ENCODE assay signal across 10 cellular contexts in the genomic region with DNA sequence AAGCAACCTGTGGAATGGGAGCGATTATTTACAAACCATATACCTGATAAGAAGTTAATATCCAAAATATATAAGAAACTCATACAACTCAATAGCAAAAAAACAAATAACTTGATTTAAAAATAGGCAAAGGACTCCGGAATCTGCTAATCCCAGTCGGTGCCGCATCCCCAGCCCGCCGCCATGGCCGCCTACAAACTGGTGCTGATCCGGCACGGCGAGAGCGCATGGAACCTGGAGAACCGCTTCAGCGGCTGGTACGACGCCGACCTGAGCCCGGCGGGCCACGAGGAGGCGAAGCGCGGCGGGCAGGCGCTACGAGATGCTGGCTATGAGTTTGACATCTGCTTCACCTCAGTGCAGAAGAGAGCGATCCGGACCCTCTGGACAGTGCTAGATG. TPM values are rescaled to one million over a fixed set of nuclear protein-coding genes. Genes with fewer than 3 reads are reported as not detected.
DNase-seq lines count a peak whose midpoint lies in the region; ATAC-seq, FAIRE-seq and TF ChIP-seq lines count a peak whose summit lies in the region.
"Not testable (repeated sequence)": the region's sequence is repeated elsewhere in the genome, so short reads cannot be mapped to it uniquely, and the experiment has no call there.
"Had no signal": no experiment of that assay in that cellular context is flagged by ENCODE, and none has a peak within 500 bp of the region (broad histone marks: within the 10 kb centered on the region; RNA-seq: fewer than 3 reads in every experiment).

No MANE protein-coding gene starts in this region.

- H3K4me3 ChIP-seq in A549; DND-41 (ENCODE audit: low read depth in 1 of 2, low read length in 2 of 2); body of pancreas; naive thymus-derived CD4-positive, alpha-beta T cell (ENCODE audit: low read length); upper lobe of right lung: not testable (repeated sequence)

- not testable (repeated sequence) for H3K4me3 Mint-ChIP-seq in activated B cell treated with CpG ODN at 0.5 μM for 24 hours; naive thymus-derived CD4-positive, alpha-beta T cell

- POLR2A ChIA-PET in A549 (lab: Yijun Ruan, JAX); activated B cell treated with CpG ODN at 0.5 μM for 24 hours (lab: Charles Lee); naive thymus-derived CD4-positive, alpha-beta T cell (lab: Charles Lee): not testable (repeated sequence)

- CTCF ChIA-PET in A549 (lab: Yijun Ruan, JAX); activated B cell treated with CpG ODN at 0.5 μM for 24 hours (lab: Charles Lee); naive thymus-derived CD4-positive, alpha-beta T cell (lab: Charles Lee): not testable (repeated sequence)

- H3K4me1 Mint-ChIP-seq in activated B cell treated with CpG ODN at 0.5 μM for 24 hours; naive thymus-derived CD4-positive, alpha-beta T cell: not testable (repeated sequence)

- H3K27me3 ChIP-seq in DND-41 (ENCODE audit: insufficient read depth, low read length, poor library complexity) = peaks cover 15% of the 10 kb centered on the region
- H3K27me3 ChIP-seq in body of pancreas; naive thymus-derived CD4-positive, alpha-beta T cell (ENCODE audit: control insufficient read depth in 2 of 2, insufficient read depth in 2 of 2, low read length in 2 of 2); upper lobe of right lung: not testable (repeated sequence)

- ATAC-seq in A549 (peak; percentile 39 to 77; a peak in 3 of 6 replicates), DND-41 (ENCODE audit: insufficient read depth, low read depth) (peak; percentile 67; the same call in 1 of the 3 replicates), activated B cell treated with CpG ODN at 0.5 μM for 24 hours (ENCODE audit: low read depth) (peak; percentile 40), body of pancreas (peak; percentile 45), left colon (peak; percentile 42), upper lobe of right lung (peak; percentile 49)
- ATAC-seq in naive thymus-derived CD4-positive, alpha-beta T cell = peak; percentile 45

- not testable (repeated sequence) for H3K27ac Mint-ChIP-seq in activated B cell treated with CpG ODN at 0.5 μM for 24 hours; naive thymus-derived CD4-positive, alpha-beta T cell

- not testable (repeated sequence) for TF ChIP-seq EP300 in A549 (IDR thresholded peaks at IDR 0.05)

- H2AFZ ChIP-seq in DND-41 (ENCODE audit: low read depth, low read length) = not testable (repeated sequence)

- not testable (repeated sequence) for H3K4me1 ChIP-seq in A549; DND-41 (ENCODE audit: insufficient read depth, low read length); body of pancreas; naive thymus-derived CD4-positive, alpha-beta T cell (ENCODE audit: control insufficient read depth in 2 of 2, insufficient read depth in 2 of 2, low read length in 2 of 2); upper lobe of right lung

- not testable (repeated sequence) for H3K9ac ChIP-seq in DND-41 (ENCODE audit: low read depth, low read length)

- H3K36me3 Mint-ChIP-seq in activated B cell treated with CpG ODN at 0.5 μM for 24 hours (ENCODE audit: low read depth); naive thymus-derived CD4-positive, alpha-beta T cell: not testable (repeated sequence)

- not testable (repeated sequence) for FAIRE-seq in A549 (lab: Jason Lieb, UNC)

- not testable (repeated sequence) for TF ChIP-seq CTCF in A549 (IDR thresholded peaks at IDR 0.05); DND-41 (IDR thresholded peaks at IDR 0.05; ENCODE audit: borderline replicate concordance, extremely low read depth, low read length, poor library complexity, severe bottlenecking); activated B cell treated with CpG ODN at 0.5 μM for 24 hours (IDR thresholded peaks at IDR 0.05); body of pancreas (IDR thresholded peaks at IDR 0.05); upper lobe of right lung (IDR thresholded peaks at IDR 0.05)

- not testable (repeated sequence) for DNase-seq in A549 (ENCODE audit: low read depth in 1 of 2, low spot score in 1 of 2); DND-41; activated B cell treated with CpG ODN at 0.5 μM for 24 hours; body of pancreas; left colon; naive thymus-derived CD4-positive, alpha-beta T cell; upper lobe of right lung

- 73% methylated on average over 12 of the region's 27 CpGs for WGBS in A549 (ENCODE audit: missing lambda C conversion rate)
- 91% methylated on average over 11 of the region's 27 CpGs for WGBS in body of pancreas, 2 donors

- H4K20me1 ChIP-seq in DND-41 (ENCODE audit: insufficient read depth, low read length) = not testable (repeated sequence)

- TF ChIP-seq RAD21 in A549 (conservative IDR thresholded peaks at IDR 0.05 in 1 of 2, IDR thresholded peaks at IDR 0.05 in 1 of 2) = not testable (repeated sequence)

- not testable (repeated sequence) for TF ChIP-seq POLR2A in A549 (IDR thresholded peaks at IDR 0.05; ENCODE audit: low read length); body of pancreas (IDR thresholded peaks at IDR 0.05)

- not testable (repeated sequence) for H3K36me3 ChIP-seq in DND-41 (ENCODE audit: insufficient read depth, low read length); body of pancreas (replicated peaks in 1 of 2; ENCODE audit: insufficient read depth in 1 of 2, low read depth in 2 of 2); naive thymus-derived CD4-positive, alpha-beta T cell (ENCODE audit: control insufficient read depth in 2 of 3, insufficient read depth in 3 of 3, low read length in 3 of 3); upper lobe of right lung

- not testable (repeated sequence) for H3K27me3 Mint-ChIP-seq in activated B cell treated with CpG ODN at 0.5 μM for 24 hours
- peaks cover 6 to 32% (median 14%) of the 10 kb centered on the region in 5 donors for H3K27me3 Mint-ChIP-seq in naive thymus-derived CD4-positive, alpha-beta T cell

- intact Hi-C loops in activated B cell treated with CpG ODN at 0.5 μM for 24 hours (cut with micrococcal nuclease); body of pancreas (cut with DNase I); left colon (cut with DNase I, micrococcal nuclease); naive thymus-derived CD4-positive, alpha-beta T cell (cut with micrococcal nuclease); upper lobe of right lung (cut with DNase I): not testable (repeated sequence)

- H3K79me2 ChIP-seq in DND-41 (ENCODE audit: insufficient read depth, low read length) = not testable (repeated sequence)

- not testable (repeated sequence) for H3K9me3 Mint-ChIP-seq in activated B cell treated with CpG ODN at 0.5 μM for 24 hours; naive thymus-derived CD4-positive, alpha-beta T cell

- H3K9me3 ChIP-seq in A549; DND-41 (ENCODE audit: insufficient read depth, low read length, severe bottlenecking); body of pancreas; naive thymus-derived CD4-positive, alpha-beta T cell (ENCODE audit: control insufficient read depth in 2 of 3, low read length in 3 of 3); upper lobe of right lung: not testable (repeated sequence)

- not testable (repeated sequence) for H3K4me2 ChIP-seq in A549; DND-41 (ENCODE audit: insufficient read depth, low read length)

- not testable (repeated sequence) for H3K27ac ChIP-seq in A549; DND-41 (ENCODE audit: low read length); body of pancreas; naive thymus-derived CD4-positive, alpha-beta T cell (ENCODE audit: low read depth, low read length); upper lobe of right lung

RNA-seq across cellular contexts. Expression of a gene that starts 19.4 kb away (rescaled TPM):
- polyA plus RNA-seq in A549 (2011; rRNA removed) (0.43 and 0.45 TPM in 2 replicates), A549 (2017; fragmentation: RNase III; extraction: RNeasy Plus Mini Kit Qiagen cat#74134 plus additional on column Dnase treatment) (0.27 to 0.55 TPM (median 0.31 TPM) in 3 replicates)
- polyA plus RNA-seq in A549 (2012; cell fraction: cytosol; rRNA removed) = 0.18 and 0.19 TPM in 2 replicates
- 0.16 and 0.32 TPM in 2 replicates for polyA plus RNA-seq in A549 (2012; cell fraction: nucleus; rRNA removed)
- polyA minus RNA-seq in A549 (2011; rRNA and poly(A)+ RNA removed) = not detected in 2 replicates
- total RNA-seq in activated B cell treated with CpG ODN at 0.5 μM for 24 hours (not detected in 2 replicates), body of pancreas (1 to 10 TPM in 1 of 2 donors, under 1 TPM in 1; 0.99 to 6.0 TPM), left colon (1 to 10 TPM; 1.9 to 5.0 TPM), upper lobe of right lung (9.1 TPM)
- total RNA-seq in naive thymus-derived CD4-positive, alpha-beta T cell = under 1 TPM in 1 of 5 experiments, not detected in 4; 0.15 TPM
- polyA plus RNA-seq in naive thymus-derived CD4-positive, alpha-beta T cell = under 1 TPM in 1 of 2 donors, not detected in 1; 0.43 TPM
- total RNA-seq: A673, Caco-2, HT-29 had no signal

RNA-seq across cellular contexts. Expression of a gene that starts 33.7 kb away (rescaled TPM):
- 10.0 and 10.6 TPM in 2 replicates for polyA plus RNA-seq in A549 (2011; rRNA removed)
- 2.6 and 2.7 TPM in 2 replicates for polyA plus RNA-seq in A549 (2012; cell fraction: cytosol; rRNA removed)
- 1.8 and 2.0 TPM in 2 replicates for polyA plus RNA-seq in A549 (2012; cell fraction: nucleus; rRNA removed)
- polyA plus RNA-seq in A549 (2017; fragmentation: RNase III; extraction: RNeasy Plus Mini Kit Qiagen cat#74134 plus additional on column Dnase treatment) = 5.0 to 5.8 TPM (median 5.0 TPM) in 3 replicates
- polyA minus RNA-seq in A549 (2011; rRNA and poly(A)+ RNA removed) = 4.8 and 5.3 TPM in 2 replicates
- 7.4 and 11.2 TPM in 2 replicates for total RNA-seq in activated B cell treated with CpG ODN at 0.5 μM for 24 hours
- total RNA-seq in body of pancreas = 10 to 100 TPM; 14.5 to 15.8 TPM
- 10 to 100 TPM; 10.7 to 14.0 TPM for total RNA-seq in left colon
- total RNA-seq in naive thymus-derived CD4-positive, alpha-beta T cell = 10 to 100 TPM; 11.4 to 20.2 (median 16.2) TPM
- 1 to 10 TPM; 6.4 to 7.0 TPM for polyA plus RNA-seq in naive thymus-derived CD4-positive, alpha-beta T cell
- total RNA-seq in upper lobe of right lung = 19.4 TPM
